Comparison of ENCODE assay signal across 23 cellular contexts in genomic region chr15:86802244-86802643, GRCh38.
"Had no signal": no experiment of that assay in that cellular context is flagged by ENCODE, and none has a peak within 500 bp of the region (broad histone marks: within the 10 kb centered on the region; RNA-seq: fewer than 3 reads in every experiment).

No MANE protein-coding gene starts in this region.

- H3K27ac Mint-ChIP-seq: dendritic cell treated with granulocyte-macrophage colony-stimulating factor and Interleukin-4, amounts not matched to agents 40 ng/mL and 50 ng/mL, for 4 days; effector memory CD8-positive, alpha-beta T cell; endodermal cell had no signal

- H3K27ac ChIP-seq: colonic mucosa, coronary artery, dorsolateral prefrontal cortex, epithelial cell of prostate, esophagus muscularis mucosa, esophagus squamous epithelium, foreskin keratinocyte, gastroesophageal sphincter, heart left ventricle, heart right ventricle had no signal

- H3K4me3 ChIP-seq: colonic mucosa, coronary artery, dorsolateral prefrontal cortex, esophagus muscularis mucosa, esophagus squamous epithelium, gastroesophageal sphincter, heart left ventricle, heart right ventricle had no signal

- H3K9me3 Mint-ChIP-seq: dendritic cell treated with granulocyte-macrophage colony-stimulating factor and Interleukin-4, amounts not matched to agents 40 ng/mL and 50 ng/mL, for 4 days; effector memory CD8-positive, alpha-beta T cell; endodermal cell had no signal

- H3K27me3 ChIP-seq: colonic mucosa, dorsolateral prefrontal cortex, esophagus muscularis mucosa, esophagus squamous epithelium, gastroesophageal sphincter, heart left ventricle, heart right ventricle had no signal

- H3K4me1 ChIP-seq: colonic mucosa, esophagus muscularis mucosa, esophagus squamous epithelium, foreskin keratinocyte, gastroesophageal sphincter, heart right ventricle had no signal

- DNase-seq: colonic mucosa; dermis blood vessel endothelial cell; dorsolateral prefrontal cortex; effector CD4-positive, alpha-beta T cell; effector CD8-positive, alpha-beta T cell; effector memory CD4-positive, alpha-beta T cell; effector memory CD8-positive, alpha-beta T cell; endodermal cell; erythroblast; esophagus squamous epithelium; foreskin fibroblast; foreskin keratinocyte; foreskin melanocyte; glutamatergic neuron; head of caudate nucleus; heart left ventricle; heart right ventricle had no signal

- H3K27me3 Mint-ChIP-seq: dendritic cell treated with granulocyte-macrophage colony-stimulating factor and Interleukin-4, amounts not matched to agents 40 ng/mL and 50 ng/mL, for 4 days had no signal

- ATAC-seq: effector memory CD8-positive, alpha-beta T cell; esophagus mucosa; foreskin keratinocyte; gastroesophageal sphincter; heart left ventricle; heart right ventricle had no signal

- H3K9me3 ChIP-seq: colonic mucosa, esophagus muscularis mucosa, esophagus squamous epithelium, gastroesophageal sphincter, heart left ventricle had no signal

- H3K36me3 ChIP-seq: colonic mucosa, esophagus muscularis mucosa, esophagus squamous epithelium, gastroesophageal sphincter, heart left ventricle, heart right ventricle had no signal

- H3K4me3 Mint-ChIP-seq: dendritic cell treated with granulocyte-macrophage colony-stimulating factor and Interleukin-4, amounts not matched to agents 40 ng/mL and 50 ng/mL, for 4 days; effector memory CD8-positive, alpha-beta T cell; endodermal cell had no signal
